Comparison of ENCODE assay signal across 21 cellular contexts in the genomic region with DNA sequence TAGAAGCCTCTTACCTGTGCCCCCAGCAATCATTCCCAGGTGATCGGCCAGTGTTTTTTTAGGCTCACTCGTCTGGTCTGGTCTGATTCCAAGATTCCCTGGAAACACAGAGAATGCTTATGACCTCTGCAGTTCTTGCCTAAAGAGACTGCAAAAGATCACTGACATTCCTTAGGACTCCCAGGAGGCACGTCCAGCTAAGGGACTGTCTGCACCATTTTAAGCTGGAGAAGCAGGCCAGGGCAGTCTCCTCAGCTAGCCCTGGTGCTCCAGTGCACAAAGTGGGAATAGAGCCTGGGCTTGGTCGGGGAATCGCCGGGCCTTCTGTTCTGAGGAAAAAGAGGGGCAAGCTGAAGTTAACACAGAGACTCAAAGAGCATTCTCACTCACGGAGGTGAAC. TPM values are rescaled to one million over a fixed set of nuclear protein-coding genes. Genes with fewer than 3 reads are reported as not detected.
A peak's percentile ranks its signal among the peaks of the same experiment; 100 is the strongest.
DNase-seq lines count a peak whose midpoint lies in the region; ATAC-seq and TF ChIP-seq lines count a peak whose summit lies in the region.
"Had no signal": no experiment of that assay in that cellular context is flagged by ENCODE, and none has a peak within 500 bp of the region (broad histone marks: within the 10 kb centered on the region; RNA-seq: fewer than 3 reads in every experiment).

No MANE protein-coding gene starts in this region.

- no peaks in the 10 kb centered on the region for H4K20me1 ChIP-seq in mammary epithelial cell (ENCODE audit: insufficient read depth, low read length)

- H3K9me3 ChIP-seq in mammary epithelial cell (replicated peaks; ENCODE audit: insufficient read depth, low read length) (no peaks in the 10 kb centered on the region), parathyroid adenoma (ENCODE audit: control insufficient read depth, low read length) (no peaks in the 10 kb centered on the region)
- H3K9me3 ChIP-seq: SJSA1 had no signal

- no peak overlapping the region for H3K27ac Mint-ChIP-seq in MCF 10A (ENCODE audit: low read depth, unreplicated experiment)
- no peak overlapping the region for H3K27ac Mint-ChIP-seq in activated CD8-positive, alpha-beta T cell treated with anti-CD3 and anti-CD28 coated beads for 36 hours

- POLR2A ChIA-PET in MCF 10A (lab: Yijun Ruan, JAX) = no interaction called here
- POLR2A ChIA-PET in activated CD8-positive, alpha-beta T cell treated with anti-CD3 and anti-CD28 coated beads for 36 hours (lab: Charles Lee) = no interaction called here

- BruUV-seq in mammary epithelial cell (replicated peaks; lab: Mats Ljungman, UMichigan) = no TSS peak
- BruUV-seq in MCF 10A (replicated peaks; lab: Mats Ljungman, UMichigan) = no TSS peak

- H3K4me1 Mint-ChIP-seq in MCF 10A (ENCODE audit: insufficient read depth, unreplicated experiment) = no peaks in the 10 kb centered on the region
- H3K4me1 Mint-ChIP-seq in activated CD8-positive, alpha-beta T cell treated with anti-CD3 and anti-CD28 coated beads for 36 hours (ENCODE audit: low read depth) = peaks cover 8% of the 10 kb centered on the region

- no peak overlapping the region for H3K9ac ChIP-seq in mammary epithelial cell (ENCODE audit: insufficient read depth, low read length)
- no peak overlapping the region for H3K9ac ChIP-seq in parathyroid adenoma
- H3K9ac ChIP-seq: KMS-11 had no signal

- CTCF ChIA-PET in mammary epithelial cell (lab: Charles Lee; ENCODE audit: low non-redundant PET) = no interaction called here
- CTCF ChIA-PET in MCF 10A (lab: Yijun Ruan, JAX) = interaction anchor here (0.5 to 10.2 kb wide), 8 partner anchors 12 to 816 kb away, joined by 3 to 182 read pairs (median 14); no protein-coding TSS in a partner anchor
- CTCF ChIA-PET in activated CD8-positive, alpha-beta T cell treated with anti-CD3 and anti-CD28 coated beads for 36 hours (lab: Charles Lee) = no interaction called here

- H3K36me3 ChIP-seq in mammary epithelial cell (ENCODE audit: insufficient read depth, low read length) (no peaks in the 10 kb centered on the region), parathyroid adenoma (ENCODE audit: control insufficient read depth, insufficient read depth, low read length) (no peaks in the 10 kb centered on the region)
- H3K36me3 ChIP-seq: SJSA1 had no signal

- in situ Hi-C loops in mammary epithelial cell (cut with MboI; ENCODE audit: low sequenced_read_pairs in 2 of 2) = no loop called here

- intact Hi-C loops in mammary epithelial cell (cut with micrococcal nuclease) = no loop called here
- intact Hi-C loops in MCF 10A (cut with micrococcal nuclease) = no loop called here
- intact Hi-C loops in activated CD8-positive, alpha-beta T cell treated with anti-CD3 and anti-CD28 coated beads for 36 hours (cut with micrococcal nuclease) = no loop called here

- H3K27me3 ChIP-seq in mammary epithelial cell (ENCODE audit: insufficient read depth, low read length) (no peaks in the 10 kb centered on the region), layer of hippocampus (ENCODE audit: control insufficient read depth, insufficient read depth, low read length) (no peaks in the 10 kb centered on the region), parathyroid adenoma (ENCODE audit: control insufficient read depth, insufficient read depth, low read length) (no peaks in the 10 kb centered on the region)
- H3K27me3 ChIP-seq: SJSA1 had no signal

- H2AFZ ChIP-seq in mammary epithelial cell (ENCODE audit: low read depth, low read length) (peak overlapping the region; percentile 56), parathyroid adenoma (no peak overlapping the region)

- 68% methylated on average over 6 of the region's 7 CpGs for WGBS in mammary epithelial cell (ENCODE audit: low coverage, missing lambda C conversion rate)

- no peak for ATAC-seq in activated CD8-positive, alpha-beta T cell treated with anti-CD3 and anti-CD28 coated beads for 36 hours
- ATAC-seq: GM12878, HepG2 had no signal

- no peak overlapping the region for H3K4me3 Mint-ChIP-seq in MCF 10A (ENCODE audit: unreplicated experiment)
- H3K4me3 Mint-ChIP-seq in activated CD8-positive, alpha-beta T cell treated with anti-CD3 and anti-CD28 coated beads for 36 hours = no peak overlapping the region

- H3K4me1 ChIP-seq in mammary epithelial cell (ENCODE audit: insufficient read depth, low read length) (peaks cover 38% of the 10 kb centered on the region), parathyroid adenoma (peaks cover 41% of the 10 kb centered on the region)

- no peak overlapping the region for H3K4me2 ChIP-seq in mammary epithelial cell (ENCODE audit: insufficient read depth, low read depth, low read length)
- H3K4me2 ChIP-seq in parathyroid adenoma (ENCODE audit: low read length) = no peak overlapping the region
- H3K4me2 ChIP-seq: KMS-11 had no signal

- no peaks in the 10 kb centered on the region for H3K9me3 Mint-ChIP-seq in MCF 10A (ENCODE audit: unreplicated experiment)
- no peaks in the 10 kb centered on the region for H3K9me3 Mint-ChIP-seq in activated CD8-positive, alpha-beta T cell treated with anti-CD3 and anti-CD28 coated beads for 36 hours

- H3K27ac ChIP-seq in mammary epithelial cell (ENCODE audit: insufficient read depth, low read depth, low read length) (peak overlapping the region; percentile 70), layer of hippocampus (ENCODE audit: low read depth, low read length) (peak overlapping the region; percentile 78), parathyroid adenoma (peak overlapping the region; percentile 74)
- H3K27ac ChIP-seq: KMS-11, SJSA1 had no signal

- DNase-seq in mammary epithelial cell = no peak
- no peak for DNase-seq in MCF 10A (ENCODE audit: unreplicated experiment)
- DNase-seq in DMS79 treated with DMSO at 0.1 percent for 48 hours (lab: John Stamatoyannopoulos, UW) = no peak
- DNase-seq in activated CD8-positive, alpha-beta T cell treated with anti-CD3 and anti-CD28 coated beads for 36 hours = no peak
- DNase-seq in stimulated activated CD4-positive, alpha-beta T cell treated with anti-CD3 and anti-CD28 coated beads, Interleukin-1b, Interleukin-23, amount 100 ng/mL, for 48 hours = no peak
- no peak for DNase-seq in AG20443 (ENCODE audit: low spot score)
- DNase-seq: 8988T; COR-L47; GOT3; MM.1S; NCI-H1105; NCI-H1694 treated with DMSO at 0.1 percent for 48 hours; NCI-H69; NK-92 treated with Interleukin-12 subunit alpha and Interleukin-12 subunit beta, amount 100 ng/mL, for 24 hours; OCI-M1 had no signal

- no peaks in the 10 kb centered on the region for H3K36me3 Mint-ChIP-seq in MCF 10A (ENCODE audit: insufficient read depth, unreplicated experiment)
- H3K36me3 Mint-ChIP-seq in activated CD8-positive, alpha-beta T cell treated with anti-CD3 and anti-CD28 coated beads for 36 hours (ENCODE audit: low read depth) = peaks cover 3% of the 10 kb centered on the region

- no peak overlapping the region for H3K4me3 ChIP-seq in mammary epithelial cell (replicated peaks in 1 of 3; ENCODE audit: insufficient read depth in 1 of 3, low read depth in 2 of 3, low read length in 3 of 3)
- no peak overlapping the region for H3K4me3 ChIP-seq in parathyroid adenoma (ENCODE audit: low read depth, low read length)
- H3K4me3 ChIP-seq: GM12878, SJSA1 had no signal

- H3K27me3 Mint-ChIP-seq in MCF 10A (ENCODE audit: insufficient read depth, unreplicated experiment) = no peaks in the 10 kb centered on the region
- peaks cover 20% of the 10 kb centered on the region for H3K27me3 Mint-ChIP-seq in activated CD8-positive, alpha-beta T cell treated with anti-CD3 and anti-CD28 coated beads for 36 hours

- TF ChIP-seq CTCF in mammary epithelial cell (conservative IDR thresholded peaks at IDR 0.05 in 1 of 2, IDR thresholded peaks at IDR 0.05 in 1 of 2; ENCODE audit: extremely low read depth in 1 of 2, insufficient read depth in 1 of 2, low read depth in 1 of 2, low read length in 2 of 2) (no peak), MCF 10A (IDR thresholded peaks at IDR 0.05; ENCODE audit: unreplicated experiment) (no peak), parathyroid adenoma (IDR thresholded peaks at IDR 0.05) (no peak)
- no peak for TF ChIP-seq CTCF in activated CD8-positive, alpha-beta T cell treated with anti-CD3 and anti-CD28 coated beads for 36 hours (IDR thresholded peaks at IDR 0.05)

- dilution Hi-C loops in mammary epithelial cell (cut with HindIII; ENCODE audit: low sequenced_read_pairs) = no loop called here

- H3K79me2 ChIP-seq in mammary epithelial cell (ENCODE audit: insufficient read depth, low read length) = no peaks in the 10 kb centered on the region
- H3K79me2 ChIP-seq in parathyroid adenoma = no peaks in the 10 kb centered on the region

RNA-seq across cellular contexts. Expression of a gene that starts 4.8 kb away (rescaled TPM):
- total RNA-seq in mammary epithelial cell (10 to 100 TPM; 11.3 to 17.6 TPM), MCF 10A (2022) (1.2 and 1.6 TPM in 2 replicates)
- 12.3 TPM for polyA plus RNA-seq in mammary epithelial cell
- 23.6 TPM for polyA minus RNA-seq in mammary epithelial cell
- total RNA-seq in activated CD8-positive, alpha-beta T cell treated with anti-CD3 and anti-CD28 coated beads for 36 hours = 1 to 10 TPM; 4.2 to 4.9 TPM

RNA-seq across cellular contexts. Expression of a gene that starts 37.8 kb away (rescaled TPM):
- total RNA-seq in mammary epithelial cell (10 to 100 TPM in 1 of 2 donors, 1 to 10 TPM in 1; 9.0 to 12.9 TPM), MCF 10A (2022) (0.79 and 0.91 TPM in 2 replicates)
- 0.87 TPM for polyA plus RNA-seq in mammary epithelial cell
- polyA minus RNA-seq in mammary epithelial cell = not detected
- not detected for total RNA-seq in activated CD8-positive, alpha-beta T cell treated with anti-CD3 and anti-CD28 coated beads for 36 hours
- total RNA-seq: GM12878, HepG2 had no signal
- polyA plus RNA-seq: GM12878, HepG2 had no signal
